ENCODE assay signal across 17 cellular contexts in genomic region chr11:70630816-70631623, GRCh38.
"Had no signal": no experiment of that assay in that cellular context is flagged by ENCODE, and none has a peak within 500 bp of the region (broad histone marks: within the 10 kb centered on the region; RNA-seq: fewer than 3 reads in every experiment).

No MANE protein-coding gene starts in this region.

- H3K4me3 ChIP-seq: lower lobe of right lung, spleen, upper lobe of left lung had no signal

- H3K4me1 Mint-ChIP-seq: mesothelial cell of epicardium; stimulated activated naive B cell treated with anti-CD40 and anti-IgM and Interleukin-4, amounts not matched to agents 10 μg/mL and 1 μg/mL and 100 μg/mL, for 72 hours had no signal

- H3K9me3 Mint-ChIP-seq: activated naive CD4-positive, alpha-beta T cell treated with anti-CD3 and anti-CD28 coated beads, Interleukin-2, amount 50 U/mL, for 72 hours; mesothelial cell of epicardium had no signal

- DNase-seq: activated CD4-positive, alpha-beta T cell treated with anti-CD3 and anti-CD28 coated beads, Interleukin-2, amount 50 U/mL, for 1 hour; activated effector memory CD4-positive, alpha-beta T cell treated with anti-CD3 and anti-CD28 coated beads, Interleukin-2, amount 50 U/mL, for 16 hours; activated T-cell treated with anti-CD3 and anti-CD28 coated beads, Interleukin-2, amount 50 U/mL, for 1 hour; left cardiac atrium; lower lobe of right lung; right cardiac atrium; spleen; stimulated activated CD4-positive, alpha-beta T cell treated with anti-CD3 and anti-CD28 coated beads, Interleukin-1b, Interleukin-23, amount 100 ng/mL, for 48 hours; stimulated activated naive B cell treated with anti-CD40 and anti-IgM and Interleukin-4, amounts not matched to agents 10 μg/mL and 1 μg/mL and 100 μg/mL, for 72 hours; T-helper 2 cell had no signal

- ATAC-seq: activated naive CD4-positive, alpha-beta T cell treated with anti-CD3 and anti-CD28 coated beads, Interleukin-2, amount 50 U/mL, for 72 hours; esophagus mucosa; left cardiac atrium; lower lobe of right lung; right cardiac atrium; stimulated activated naive B cell treated with anti-CD40 and anti-IgM and Interleukin-4, amounts not matched to agents 10 μg/mL and 1 μg/mL and 100 μg/mL, for 72 hours had no signal

- H3K27ac ChIP-seq: lower lobe of right lung, neutrophil, spleen, upper lobe of left lung had no signal

- H3K36me3 Mint-ChIP-seq: activated naive CD4-positive, alpha-beta T cell treated with anti-CD3 and anti-CD28 coated beads, Interleukin-2, amount 50 U/mL, for 72 hours; mesothelial cell of epicardium; stimulated activated naive B cell treated with anti-CD40 and anti-IgM and Interleukin-4, amounts not matched to agents 10 μg/mL and 1 μg/mL and 100 μg/mL, for 72 hours had no signal

- H3K36me3 ChIP-seq: lower lobe of right lung, neutrophil, spleen, upper lobe of left lung had no signal

- FAIRE-seq: bronchial epithelial cell, endometrium had no signal

- H3K27ac Mint-ChIP-seq: activated naive CD4-positive, alpha-beta T cell treated with anti-CD3 and anti-CD28 coated beads, Interleukin-2, amount 50 U/mL, for 72 hours; mesothelial cell of epicardium; stimulated activated naive B cell treated with anti-CD40 and anti-IgM and Interleukin-4, amounts not matched to agents 10 μg/mL and 1 μg/mL and 100 μg/mL, for 72 hours had no signal

- H3K27me3 ChIP-seq: upper lobe of left lung had no signal

- H3K9me3 ChIP-seq: lower lobe of right lung, neutrophil, spleen, upper lobe of left lung had no signal

- H3K4me3 Mint-ChIP-seq: mesothelial cell of epicardium; stimulated activated naive B cell treated with anti-CD40 and anti-IgM and Interleukin-4, amounts not matched to agents 10 μg/mL and 1 μg/mL and 100 μg/mL, for 72 hours had no signal
